8 cellular contexts compared by ENCODE assay signal in the genomic region with DNA sequence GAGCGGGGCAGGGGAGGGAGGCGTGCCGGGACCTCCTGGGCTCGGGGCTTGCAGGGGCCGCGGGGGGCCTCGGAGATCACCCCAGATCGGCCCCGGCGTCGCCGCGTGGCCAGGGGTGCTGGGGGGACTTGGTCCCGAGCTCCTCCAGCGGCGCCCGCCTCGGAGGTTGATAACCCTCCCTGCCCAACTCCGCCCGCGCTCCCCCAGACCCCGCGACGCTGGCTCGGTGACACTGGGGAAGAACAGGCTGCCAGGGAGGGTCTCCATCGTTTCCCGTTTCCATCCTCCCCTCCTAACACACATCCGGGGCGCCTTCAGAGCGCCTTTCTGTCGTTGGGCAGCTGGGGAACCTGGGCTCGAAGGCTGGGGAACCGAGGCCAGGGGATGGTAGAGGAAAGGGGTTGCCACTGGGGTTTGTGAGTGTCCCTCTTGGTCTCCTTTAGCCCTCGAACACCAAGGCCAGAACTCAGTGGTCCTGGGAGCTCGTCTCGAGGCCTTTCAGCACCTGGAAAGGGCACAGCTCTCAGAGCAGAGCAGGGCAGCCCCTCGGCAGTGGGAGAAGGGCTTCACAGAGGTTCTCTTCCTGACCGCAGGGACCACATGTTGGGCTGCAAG. TPM values are rescaled to one million over a fixed set of nuclear protein-coding genes. Genes with fewer than 3 reads are reported as not detected.
DNase-seq lines count a peak whose midpoint lies in the region; ATAC-seq and TF ChIP-seq lines count a peak whose summit lies in the region.

No MANE protein-coding gene starts in this region.

- H3K4me3 Mint-ChIP-seq in brain: peak overlapping the region; percentile 22 to 84 (median 66)

- no peak for TF ChIP-seq CTCF in brain (conservative IDR thresholded peaks at IDR 0.05)
- no peak for TF ChIP-seq CTCF in thoracic aorta (IDR thresholded peaks at IDR 0.05)

- peaks cover 63% of the 10 kb centered on the region for H3K27me3 Mint-ChIP-seq in brain

- H3K4me2 ChIP-seq in BLaER1 treated with 17β-estradiol and CSF1 and Interleukin-3, amounts not matched to agents 10 nM and 100 nM: peak overlapping the region; percentile 82 to 98 (median 95)

- H3K4me3 ChIP-seq in BLaER1 treated with 17β-estradiol and CSF1 and Interleukin-3, amounts not matched to agents 10 nM and 100 nM: peak overlapping the region; percentile 52 to 84 (median 66)
- peak overlapping the region; percentile 89 for H3K4me3 ChIP-seq in thoracic aorta

- H3K4me1 Mint-ChIP-seq in brain: no peaks in the 10 kb centered on the region

- H3K27me3 ChIP-seq in BLaER1 treated with 17β-estradiol and CSF1 and Interleukin-3, amounts not matched to agents 10 nM and 100 nM: peaks cover 0 to 63% (median 57%) of the 10 kb centered on the region in 11 experiments; a peak in 20 of 22 replicates
- H3K27me3 ChIP-seq in thoracic aorta (replicated peaks; ENCODE audit: insufficient read depth): no peaks in the 10 kb centered on the region

- H3K9ac ChIP-seq in BLaER1 treated with 17β-estradiol and CSF1 and Interleukin-3, amounts not matched to agents 10 nM and 100 nM: peak overlapping the region; percentile 49 to 91 (median 77)

- H3K9me3 ChIP-seq in BLaER1 treated with 17β-estradiol and CSF1 and Interleukin-3, amounts not matched to agents 10 nM and 100 nM (replicated peaks in 1 of 11): no peaks in the 10 kb centered on the region
- H3K9me3 ChIP-seq in thoracic aorta: no peaks in the 10 kb centered on the region

- ATAC-seq in GM19351 (IDR thresholded peaks at IDR 0.05; ENCODE audit: unreplicated experiment) (peak; percentile 23), HG03439 (IDR thresholded peaks at IDR 0.05; ENCODE audit: unreplicated experiment) (peak; percentile 22), left lobe of liver (no peak), thoracic aorta (ENCODE audit: insufficient number of reproducible peaks, low FRiP score, low read depth) (no peak)

- no peak overlapping the region for H3K27ac Mint-ChIP-seq in brain

- H3K9me3 Mint-ChIP-seq in brain: no peaks in the 10 kb centered on the region

- H3K4me1 ChIP-seq in BLaER1 treated with 17β-estradiol and CSF1 and Interleukin-3, amounts not matched to agents 10 nM and 100 nM: peaks cover 11 to 56% (median 21%) of the 10 kb centered on the region in 10 experiments
- peaks cover 8 to 15% of the 10 kb centered on the region in 2 donors for H3K4me1 ChIP-seq in thoracic aorta (ENCODE audit: control insufficient read depth in 1 of 2, low read depth in 2 of 2)

- H3K36me3 Mint-ChIP-seq in brain: no peaks in the 10 kb centered on the region

- no peaks in the 10 kb centered on the region for H3K36me3 ChIP-seq in BLaER1 treated with 17β-estradiol and CSF1 and Interleukin-3, amounts not matched to agents 10 nM and 100 nM
- no peaks in the 10 kb centered on the region for H3K36me3 ChIP-seq in thoracic aorta

- DNase-seq in left lobe of liver (ENCODE audit: low spot score): peak; percentile 44
- DNase-seq in thoracic aorta (ENCODE audit: low spot score): no peak
- DNase-seq in activated CD4-positive, alpha-beta T cell treated with anti-CD3 and anti-CD28 coated beads for 1 hour: no peak
- no peak for DNase-seq in stimulated activated CD4-positive, alpha-beta T cell treated with anti-CD3 and anti-CD28 coated beads, Interleukin-1b, Interleukin-23, amount 100 ng/mL, for 48 hours

- 0 out of 22 replicates have a peak, but pooled peaks cover 0 to 8% (median 0%) of the 10 kb centered on the region in 11 experiments for H4K20me1 ChIP-seq in BLaER1 treated with 17β-estradiol and CSF1 and Interleukin-3, amounts not matched to agents 10 nM and 100 nM

- H3K27ac ChIP-seq in BLaER1 treated with 17β-estradiol and CSF1 and Interleukin-3, amounts not matched to agents 10 nM and 100 nM: peak overlapping the region in 10 of 11 experiments; percentile 18 to 88 (median 78); a peak in 19 of 22 replicates
- H3K27ac ChIP-seq in thoracic aorta: peak overlapping the region; percentile 42 to 66

RNA-seq across cellular contexts. Expression of a gene that starts 0.4 kb away (rescaled TPM):
- polyA plus RNA-seq in brain (ENCODE audit: insufficient read depth, low read depth, low replicate concordance): 2.0 TPM
- total RNA-seq in left lobe of liver (3.1 TPM), thoracic aorta (10 to 100 TPM in 1 of 2 donors, 1 to 10 TPM in 1; 8.9 to 11.6 TPM)

RNA-seq across cellular contexts. Expression of a gene that starts 47.9 kb away (rescaled TPM):
- polyA plus RNA-seq in brain (ENCODE audit: insufficient read depth, low read depth, low replicate concordance): 24.8 TPM
- 9.3 TPM for total RNA-seq in left lobe of liver
- 10 to 100 TPM; 15.2 to 17.7 TPM for total RNA-seq in thoracic aorta

Comparison
In these comparisons a context has a peak if more than half of its experiments do, and no peak if none do; other contexts are left out.
1. ATAC-seq: peak in GM19351 (single experiment) and HG03439 (single experiment); none in left lobe of liver (single experiment) and thoracic aorta (single experiment).